ENCODE assay signal across 1 cellular context in the genomic region with DNA sequence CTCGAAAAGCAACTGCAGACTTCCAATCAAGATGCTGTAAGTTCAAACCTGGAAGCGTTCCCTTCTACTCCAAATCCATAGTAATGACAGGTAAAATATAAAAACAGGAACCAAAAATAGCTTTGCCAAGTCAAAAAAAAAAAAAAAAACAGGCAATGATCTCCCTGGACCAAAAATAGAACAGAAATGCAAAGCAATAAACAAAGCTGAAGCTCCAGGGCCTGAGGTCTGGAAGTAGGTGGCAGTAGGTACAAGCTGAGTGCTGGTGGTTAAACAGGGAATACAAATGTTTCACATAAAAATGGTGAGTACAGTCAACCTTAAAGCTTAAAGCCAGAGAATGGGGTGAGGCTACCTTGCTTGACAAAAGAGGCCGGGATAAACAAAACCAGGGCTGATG.
TF ChIP-seq lines count a peak whose summit lies in the region.

No MANE protein-coding gene starts in this region.

TF ChIP-seq in GM12878, 131 proteins besides CTCF, POLR2A, EP300 and RAD21:
- TF ChIP-seq EED (IDR thresholded peaks at IDR 0.05; ENCODE audit: low read depth) (no peak), MEF2A (IDR thresholded peaks at IDR 0.05; ENCODE audit: insufficient read depth, low read depth, low read length) (0 out of 2 replicates have a peak, but pooled peaks have one; percentile 45), IKZF2 (IDR thresholded peaks at IDR 0.05) (peak; percentile 10 to 23; a peak in 1 of 4 replicates), NR2C2 (IDR thresholded peaks at IDR 0.05; ENCODE audit: borderline replicate concordance, control insufficient read depth, insufficient read length, low read depth) (no peak), POLR2AphosphoS5 (IDR thresholded peaks at IDR 0.05; ENCODE audit: low read length) (no peak), RAD51 (IDR thresholded peaks at IDR 0.05) (no peak), ZNF384 (IDR thresholded peaks at IDR 0.05; ENCODE audit: borderline replicate concordance, low read depth, low read length) (peak; percentile 81), KAT2A (conservative IDR thresholded peaks at IDR 0.05; ENCODE audit: control insufficient read depth, low read depth, low read length) (no peak), CHD4 (IDR thresholded peaks at IDR 0.05) (no peak)
- TF ChIP-seq, protein P1, sequence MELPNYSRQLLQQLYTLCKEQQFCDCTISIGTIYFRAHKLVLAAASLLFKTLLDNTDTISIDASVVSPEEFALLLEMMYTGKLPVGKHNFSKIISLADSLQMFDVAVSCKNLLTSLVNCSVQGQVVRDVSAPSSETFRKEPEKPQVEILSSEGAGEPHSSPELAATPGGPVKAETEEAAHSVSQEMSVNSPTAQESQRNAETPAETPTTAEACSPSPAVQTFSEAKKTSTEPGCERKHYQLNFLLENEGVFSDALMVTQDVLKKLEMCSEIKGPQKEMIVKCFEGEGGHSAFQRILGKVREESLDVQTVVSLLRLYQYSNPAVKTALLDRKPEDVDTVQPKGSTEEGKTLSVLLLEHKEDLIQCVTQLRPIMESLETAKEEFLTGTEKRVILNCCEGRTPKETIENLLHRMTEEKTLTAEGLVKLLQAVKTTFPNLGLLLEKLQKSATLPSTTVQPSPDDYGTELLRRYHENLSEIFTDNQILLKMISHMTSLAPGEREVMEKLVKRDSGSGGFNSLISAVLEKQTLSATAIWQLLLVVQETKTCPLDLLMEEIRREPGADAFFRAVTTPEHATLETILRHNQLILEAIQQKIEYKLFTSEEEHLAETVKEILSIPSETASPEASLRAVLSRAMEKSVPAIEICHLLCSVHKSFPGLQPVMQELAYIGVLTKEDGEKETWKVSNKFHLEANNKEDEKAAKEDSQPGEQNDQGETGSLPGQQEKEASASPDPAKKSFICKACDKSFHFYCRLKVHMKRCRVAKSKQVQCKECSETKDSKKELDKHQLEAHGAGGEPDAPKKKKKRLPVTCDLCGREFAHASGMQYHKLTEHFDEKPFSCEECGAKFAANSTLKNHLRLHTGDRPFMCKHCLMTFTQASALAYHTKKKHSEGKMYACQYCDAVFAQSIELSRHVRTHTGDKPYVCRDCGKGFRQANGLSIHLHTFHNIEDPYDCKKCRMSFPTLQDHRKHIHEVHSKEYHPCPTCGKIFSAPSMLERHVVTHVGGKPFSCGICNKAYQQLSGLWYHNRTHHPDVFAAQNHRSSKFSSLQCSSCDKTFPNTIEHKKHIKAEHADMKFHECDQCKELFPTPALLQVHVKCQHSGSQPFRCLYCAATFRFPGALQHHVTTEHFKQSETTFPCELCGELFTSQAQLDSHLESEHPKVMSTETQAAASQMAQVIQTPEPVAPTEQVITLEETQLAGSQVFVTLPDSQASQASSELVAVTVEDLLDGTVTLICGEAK (IDR thresholded peaks at IDR 0.05; ENCODE audit: borderline replicate concordance): no peak
- TF ChIP-seq, protein P2, sequence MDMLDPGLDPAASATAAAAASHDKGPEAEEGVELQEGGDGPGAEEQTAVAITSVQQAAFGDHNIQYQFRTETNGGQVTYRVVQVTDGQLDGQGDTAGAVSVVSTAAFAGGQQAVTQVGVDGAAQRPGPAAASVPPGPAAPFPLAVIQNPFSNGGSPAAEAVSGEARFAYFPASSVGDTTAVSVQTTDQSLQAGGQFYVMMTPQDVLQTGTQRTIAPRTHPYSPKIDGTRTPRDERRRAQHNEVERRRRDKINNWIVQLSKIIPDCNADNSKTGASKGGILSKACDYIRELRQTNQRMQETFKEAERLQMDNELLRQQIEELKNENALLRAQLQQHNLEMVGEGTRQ (IDR thresholded peaks at IDR 0.05; ENCODE audit: borderline replicate concordance, low read depth, low read length): no peak
